Comparison of ENCODE assay signal across 8 cellular contexts in the genomic region with DNA sequence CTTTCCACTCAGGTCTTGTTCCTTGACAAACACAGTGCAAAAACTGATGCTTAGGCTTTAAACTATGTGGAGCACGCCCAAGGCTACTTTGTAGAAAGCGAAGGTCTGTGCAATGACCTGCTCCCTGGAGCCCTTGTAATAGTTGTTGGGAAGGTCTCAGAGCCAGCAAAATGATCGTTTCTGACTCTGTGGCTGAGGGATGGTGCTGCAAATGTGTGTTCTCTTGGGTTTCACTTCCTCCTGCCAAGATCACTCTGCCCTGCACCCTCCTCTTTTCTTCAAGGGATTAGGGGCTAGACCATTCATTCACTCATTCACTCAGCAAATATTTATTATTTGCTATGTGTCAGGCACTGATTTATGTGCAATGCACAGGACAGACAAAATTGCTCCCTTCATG.
DNase-seq lines count a peak whose midpoint lies in the region; ATAC-seq and TF ChIP-seq lines count a peak whose summit lies in the region.

No MANE protein-coding gene starts in this region.

- no peak for TF ChIP-seq CTCF in Loucy (conservative IDR thresholded peaks at IDR 0.05; ENCODE audit: low read length)
- no peak for TF ChIP-seq CTCF in lung (IDR thresholded peaks at IDR 0.05; ENCODE audit: control extremely low read depth, extremely low read depth)
- no peak for TF ChIP-seq CTCF in adrenal gland (IDR thresholded peaks at IDR 0.05)

- H3K4me2 ChIP-seq in Loucy (ENCODE audit: low read depth, low read length, poor library complexity, severe bottlenecking) (no peak overlapping the region), GM23248 (ENCODE audit: unreplicated experiment) (no peak overlapping the region)

- H3K79me2 ChIP-seq in Loucy (ENCODE audit: insufficient read depth, low read length) (no peaks in the 10 kb centered on the region), GM23248 (ENCODE audit: insufficient read depth) (no peaks in the 10 kb centered on the region)

- H2AFZ ChIP-seq in Loucy (ENCODE audit: low read length), result peak overlapping the region; percentile 46; the same call in 1 of the 2 replicates
- H2AFZ ChIP-seq in GM23248, result no peak overlapping the region

- DNase-seq in lung (ENCODE audit: low spot score) (no peak), adrenal gland (no peak), retina (no peak), 8988T (no peak), GM23248 (no peak)

- H3K9ac ChIP-seq in Loucy (ENCODE audit: low read depth, low read length, poor library complexity, severe bottlenecking) (no peak overlapping the region), GM23248 (no peak overlapping the region)

- no peak overlapping the region for H3K4me3 ChIP-seq in Loucy (ENCODE audit: low read length, poor library complexity, severe bottlenecking)
- no peak overlapping the region for H3K4me3 ChIP-seq in lung
- H3K4me3 ChIP-seq in adrenal gland, result no peak overlapping the region
- H3K4me3 ChIP-seq in GM23248, result no peak overlapping the region

- ATAC-seq in GM18861 (IDR thresholded peaks at IDR 0.05; ENCODE audit: unreplicated experiment) (peak; percentile 77), GM21786 (IDR thresholded peaks at IDR 0.05; ENCODE audit: unreplicated experiment) (peak; percentile 90), lung (ENCODE audit: insufficient read depth, low FRiP score) (peak; percentile 34)

- H4K20me1 ChIP-seq in Loucy (ENCODE audit: insufficient read depth, low read length, poor library complexity, severe bottlenecking), result no peaks in the 10 kb centered on the region
- no peaks in the 10 kb centered on the region for H4K20me1 ChIP-seq in GM23248 (ENCODE audit: insufficient read depth)

- H3K27me3 ChIP-seq in Loucy (ENCODE audit: insufficient read depth, low read length, poor library complexity, severe bottlenecking) (no peaks in the 10 kb centered on the region), lung (ENCODE audit: control insufficient read depth, insufficient read depth) (no peaks in the 10 kb centered on the region), adrenal gland (no peaks in the 10 kb centered on the region), GM23248 (replicated peaks; ENCODE audit: insufficient read depth) (peaks cover 23% of the 10 kb centered on the region)

- intact Hi-C loops in adrenal gland (cut with DNase I), result no loop called here

- H3K36me3 ChIP-seq in Loucy (ENCODE audit: insufficient read depth, low read length), result no peaks in the 10 kb centered on the region
- H3K36me3 ChIP-seq in lung (ENCODE audit: control insufficient read depth in 2 of 2, insufficient read depth in 2 of 2, low read length in 2 of 2), result no peaks in the 10 kb centered on the region
- H3K36me3 ChIP-seq in adrenal gland (replicated peaks in 1 of 2), result no peaks in the 10 kb centered on the region
- H3K36me3 ChIP-seq in GM23248 (ENCODE audit: low read depth), result no peaks in the 10 kb centered on the region

- no peaks in the 10 kb centered on the region for H3K9me2 ChIP-seq in Loucy (replicated peaks; ENCODE audit: low read depth, low read length)
- no peaks in the 10 kb centered on the region for H3K9me2 ChIP-seq in GM23248 (ENCODE audit: insufficient read depth)

- 51 to 63% methylated on average over 3 of the region's 3 CpGs for WGBS in lung, 2 donors
- WGBS in adrenal gland, 4 donors, result 43 to 56% (median 45%) methylated on average over 3 of the region's 3 CpGs
- WGBS in GM23248 (ENCODE audit: low coverage in 1 of 2, low lambda C conversion rate in 2 of 2, missing lambda C conversion rate in 2 of 2), 2 experiments, result 42 to 43% methylated on average over 3 of the region's 3 CpGs

- H3K9me3 ChIP-seq in Loucy (ENCODE audit: insufficient read depth, low read depth, low read length) (no peaks in the 10 kb centered on the region), lung (ENCODE audit: control insufficient read depth in 2 of 2, insufficient read depth in 1 of 2, low read length in 1 of 2) (no peaks in the 10 kb centered on the region), adrenal gland (replicated peaks in 1 of 3) (no peaks in the 10 kb centered on the region), GM23248 (ENCODE audit: low read depth) (no peaks in the 10 kb centered on the region)

- no peak overlapping the region for H3K27ac ChIP-seq in lung (ENCODE audit: low read depth in 1 of 2, low read length in 1 of 2)
- no peak overlapping the region for H3K27ac ChIP-seq in adrenal gland
- no peak overlapping the region for H3K27ac ChIP-seq in GM23248

- H3K4me1 ChIP-seq in Loucy (ENCODE audit: insufficient read depth, low read length, poor library complexity, severe bottlenecking) (peaks cover 9% of the 10 kb centered on the region), lung (ENCODE audit: control insufficient read depth in 2 of 2, insufficient read depth in 2 of 2, low read length in 2 of 2) (peaks cover 0 to 4% of the 10 kb centered on the region in 2 donors), adrenal gland (replicated peaks in 1 of 2) (peaks cover 0 to 4% of the 10 kb centered on the region in 2 donors), GM23248 (ENCODE audit: insufficient read depth) (peaks cover 12% of the 10 kb centered on the region)

- in situ Hi-C loops in GM23248 (cut with MboI), result no loop called here

- no peak for TF ChIP-seq POLR2A in adrenal gland (IDR thresholded peaks at IDR 0.05)

- no peaks in the 10 kb centered on the region for H3F3A ChIP-seq in Loucy (ENCODE audit: low read depth)
- 0 out of 2 replicates have a peak, but pooled peaks cover 6% of the 10 kb centered on the region for H3F3A ChIP-seq in GM23248 (ENCODE audit: insufficient read depth)

Comparison
In these comparisons a context has a peak if more than half of its experiments do, and no peak if none do; other contexts are left out.
1. ATAC-seq: peak in every context shown above with its lines; median percentile 90 in GM21786; 77 in GM18861; 34 in lung.